Comparison of ENCODE assay signal across 9 cellular contexts in genomic region chr1:99648107-99648506, GRCh38. TPM values are rescaled to one million over a fixed set of nuclear protein-coding genes. Genes with fewer than 3 reads are reported as not detected.
A peak's percentile ranks its signal among the peaks of the same experiment; 100 is the strongest.
DNase-seq lines count a peak whose midpoint lies in the region; ATAC-seq and TF ChIP-seq lines count a peak whose summit lies in the region.
"Had no signal": no experiment of that assay in that cellular context is flagged by ENCODE, and none has a peak within 500 bp of the region (broad histone marks: within the 10 kb centered on the region; RNA-seq: fewer than 3 reads in every experiment).

No MANE protein-coding gene starts in this region.

- peak in 6 of 56 donors; percentile 9 to 37 (median 14) for TF ChIP-seq CTCF in dorsolateral prefrontal cortex (IDR thresholded peaks at IDR 0.05 in 54 of 56, conservative IDR thresholded peaks at IDR 0.05 in 2 of 56; ENCODE audit: low read depth in 1 of 56, partially characterized antibody in 56 of 56)

- no peaks in the 10 kb centered on the region for H3K9me3 ChIP-seq in mesenchymal stem cell (ENCODE audit: control insufficient read depth, low read length)

- peak; percentile 19 for DNase-seq in A172 (ENCODE audit: low spot score)
- peak; percentile 39 for DNase-seq in NCI-H69 (lab: John Stamatoyannopoulos, UW)
- no peak for DNase-seq in dorsolateral prefrontal cortex
- no peak for DNase-seq in mesenchymal stem cell
- no peak for DNase-seq in globus pallidus (ENCODE audit: low spot score)
- DNase-seq in NCI-H1436 treated with DMSO at 0.1 percent for 48 hours (lab: John Stamatoyannopoulos, UW) = no peak
- DNase-seq in OCI-M1 (lab: John Stamatoyannopoulos, UW) = no peak

- H3K4ac ChIP-seq in mesenchymal stem cell (ENCODE audit: low read depth in 1 of 2, low read length in 2 of 2) = peak overlapping the region in 1 of 2 experiments; percentile 75

- peak overlapping the region; percentile 75 for H3K9ac ChIP-seq in mesenchymal stem cell (ENCODE audit: low read length)

- H3K4me3 ChIP-seq in dorsolateral prefrontal cortex (peak overlapping the region in 38 of 59 donors; percentile 6 to 67 (median 50)), mesenchymal stem cell (ENCODE audit: insufficient read depth in 1 of 2, low read depth in 1 of 2, low read length in 2 of 2) (no peak overlapping the region)

- H3K4me1 ChIP-seq in mesenchymal stem cell (ENCODE audit: control insufficient read depth, insufficient read depth, low read depth, low read length) = peaks cover 8% of the 10 kb centered on the region

- no CpG with 5 or more reads among the region's 4 CpGs for WGBS in mesenchymal stem cell

- no peak overlapping the region for H2AFZ ChIP-seq in mesenchymal stem cell (ENCODE audit: low read depth, low read length)

- H2BK15ac ChIP-seq in mesenchymal stem cell (ENCODE audit: low read depth, poor library complexity, severe bottlenecking) = no peak overlapping the region

- H3K14ac ChIP-seq in mesenchymal stem cell (ENCODE audit: low read length in 2 of 2) = no peak overlapping the region

- H3K79me1 ChIP-seq in mesenchymal stem cell (replicated peaks; ENCODE audit: low read length, poor library complexity, severe bottlenecking) = no peaks in the 10 kb centered on the region

- no peak overlapping the region for H2BK12ac ChIP-seq in mesenchymal stem cell (ENCODE audit: low read length in 2 of 2)

- H4K91ac ChIP-seq in mesenchymal stem cell (ENCODE audit: low read length) = no peak overlapping the region

- intact Hi-C loops in dorsolateral prefrontal cortex (cut with DNase I) = no loop called here

- no peak overlapping the region for H3K4me2 ChIP-seq in mesenchymal stem cell (ENCODE audit: low read length, poor library complexity, severe bottlenecking)

- no peak overlapping the region for H2BK5ac ChIP-seq in mesenchymal stem cell (ENCODE audit: low read depth, low read length, poor library complexity, severe bottlenecking)

- no peak for ATAC-seq in HG03135 (IDR thresholded peaks at IDR 0.05; ENCODE audit: unreplicated experiment)

- H4K8ac ChIP-seq in mesenchymal stem cell (ENCODE audit: low read length) = no peak overlapping the region

- H3K23ac ChIP-seq in mesenchymal stem cell (ENCODE audit: low read length in 2 of 2) = peak overlapping the region in 1 of 2 experiments; percentile 61

- no peak overlapping the region for H2AK5ac ChIP-seq in mesenchymal stem cell (ENCODE audit: low read length, severe bottlenecking)

- no peaks in the 10 kb centered on the region for H3K36me3 ChIP-seq in mesenchymal stem cell (ENCODE audit: control insufficient read depth in 1 of 2, insufficient read depth in 2 of 2, low read depth in 1 of 2, low read length in 2 of 2)

- H3K27me3 ChIP-seq in dorsolateral prefrontal cortex = peaks cover 0 to 30% (median 3%) of the 10 kb centered on the region in 45 donors
- H3K27me3 ChIP-seq in mesenchymal stem cell (ENCODE audit: control insufficient read depth in 1 of 2, insufficient read depth in 1 of 2, low read length in 2 of 2) = no peaks in the 10 kb centered on the region

- H3K18ac ChIP-seq in mesenchymal stem cell (ENCODE audit: low read depth in 1 of 2, low read length in 2 of 2) = no peak overlapping the region

- H2BK120ac ChIP-seq in mesenchymal stem cell (ENCODE audit: low read depth, low read length) = no peak overlapping the region

- peak overlapping the region in 34 of 59 donors; percentile 6 to 83 (median 43) for H3K27ac ChIP-seq in dorsolateral prefrontal cortex
- H3K27ac ChIP-seq in mesenchymal stem cell (ENCODE audit: low read length, poor library complexity, severe bottlenecking) = no peak overlapping the region
- H3K27ac ChIP-seq: HL-60 had no signal

RNA-seq across cellular contexts. Expression of gene PALMD, which starts 2.2 kb away (rescaled TPM):
- 0.69 and 0.88 TPM in 2 replicates for total RNA-seq in A172 (2014; rRNA removed; shearing (Covaris generic))
- 10 to 100 TPM in 16 of 120 experiments, 1 to 10 TPM in 104; 2.2 to 18.4 (median 6.4) TPM for total RNA-seq in dorsolateral prefrontal cortex
- 0.88 TPM for polyA plus RNA-seq in mesenchymal stem cell (2013, experiment 1 of 2)
- polyA plus RNA-seq in mesenchymal stem cell (2013, experiment 2 of 2) = 0.81 TPM

Comparison
In these comparisons a context has a peak if more than half of its experiments do, and no peak if none do; other contexts are left out.
1. DNase-seq: peak in A172 (single experiment) and NCI-H69 (single experiment); none in dorsolateral prefrontal cortex (0 of 10), mesenchymal stem cell (single experiment), globus pallidus (single experiment), NCI-H1436 treated with DMSO at 0.1 percent for 48 hours (single experiment) and OCI-M1 (single experiment).
2. H3K4me3 ChIP-seq: peak in dorsolateral prefrontal cortex (38 of 59); none in mesenchymal stem cell (0 of 2).